Comparison of ENCODE assay signal across 28 cellular contexts in genomic region chr12:114447274-114447716, GRCh38. TPM values are rescaled to one million over a fixed set of nuclear protein-coding genes. Genes with fewer than 3 reads are reported as not detected.
DNase-seq lines count a peak whose midpoint lies in the region; ATAC-seq and TF ChIP-seq lines count a peak whose summit lies in the region.
"Had no signal": no experiment of that assay in that cellular context is flagged by ENCODE, and none has a peak within 500 bp of the region (broad histone marks: within the 10 kb centered on the region; RNA-seq: fewer than 3 reads in every experiment).

No MANE protein-coding gene starts in this region.

- peaks cover 8% of the 10 kb centered on the region for H3K4me1 Mint-ChIP-seq in glutamatergic neuron (ENCODE audit: low read depth, unreplicated experiment)
- H3K4me1 Mint-ChIP-seq in activated CD8-positive, alpha-beta T cell treated with anti-CD3 and anti-CD28 coated beads for 36 hours (ENCODE audit: low read depth), result no peaks in the 10 kb centered on the region
- H3K4me1 Mint-ChIP-seq: stimulated activated effector memory CD8-positive, alpha-beta T cell treated with anti-CD3 and anti-CD28 coated beads, Interleukin-12 subunit alpha, Interleukin-12 subunit beta, amount 100 ng/mL, for 72 hours had no signal

- intact Hi-C loops in Right ventricle myocardium inferior (cut with DNase I), result no loop called here
- intact Hi-C loops in cardiac septum (cut with DNase I), result loop anchor here (5.0 kb wide), 1 partner anchor 45 kb away; no protein-coding TSS in a partner anchor
- intact Hi-C loops in upper lobe of right lung (cut with DNase I), result no loop called here
- intact Hi-C loops in activated CD8-positive, alpha-beta T cell treated with anti-CD3 and anti-CD28 coated beads for 36 hours (cut with micrococcal nuclease), result loop anchor here (2.0 kb wide), 1 partner anchor 44 kb away; no protein-coding TSS in a partner anchor

- H3K4me3 ChIP-seq in upper lobe of right lung, result no peak overlapping the region
- H3K4me3 ChIP-seq: BLaER1, GM12878, ovary, suprapubic skin, vagina had no signal

- CTCF ChIA-PET in activated CD8-positive, alpha-beta T cell treated with anti-CD3 and anti-CD28 coated beads for 36 hours (lab: Charles Lee), result no interaction called here

- H3K36me3 ChIP-seq in upper lobe of right lung, result no peaks in the 10 kb centered on the region
- H3K36me3 ChIP-seq: BLaER1, breast epithelium, ovary, suprapubic skin, vagina had no signal

- POLR2A ChIA-PET in activated CD8-positive, alpha-beta T cell treated with anti-CD3 and anti-CD28 coated beads for 36 hours (lab: Charles Lee), result no interaction called here

- TF ChIP-seq CTCF in glutamatergic neuron (IDR thresholded peaks at IDR 0.05; ENCODE audit: partially characterized antibody, unreplicated experiment) (no peak), upper lobe of right lung (IDR thresholded peaks at IDR 0.05) (no peak)
- no peak for TF ChIP-seq CTCF in activated CD8-positive, alpha-beta T cell treated with anti-CD3 and anti-CD28 coated beads for 36 hours (IDR thresholded peaks at IDR 0.05)

- no peak overlapping the region for H3K27ac ChIP-seq in upper lobe of right lung
- H3K27ac ChIP-seq: BLaER1, breast epithelium, ovary, suprapubic skin, vagina had no signal

- no peak overlapping the region for H3K4me3 Mint-ChIP-seq in glutamatergic neuron (ENCODE audit: unreplicated experiment)
- no peak overlapping the region for H3K4me3 Mint-ChIP-seq in activated CD8-positive, alpha-beta T cell treated with anti-CD3 and anti-CD28 coated beads for 36 hours
- H3K4me3 Mint-ChIP-seq: activated naive CD4-positive, alpha-beta T cell treated with anti-CD3 and anti-CD28 coated beads for 36 hours; activated T-cell treated with anti-CD3 and anti-CD28 coated beads, Interleukin-2, amount 50 U/mL, for 72 hours; naive B cell; stimulated activated effector memory CD8-positive, alpha-beta T cell treated with anti-CD3 and anti-CD28 coated beads, Interleukin-12 subunit alpha, Interleukin-12 subunit beta, amount 100 ng/mL, for 72 hours; T-helper 1 cell treated with Interleukin-12 subunit alpha and Interleukin-12 subunit beta and Interleukin-4 antibody, amounts not matched to agents 30 μg/mL and 1 μg/mL, for 36 hours had no signal

- ATAC-seq in Right ventricle myocardium inferior, result peak; percentile 47
- peak; percentile 33 for ATAC-seq in upper lobe of right lung
- no peak for ATAC-seq in activated CD8-positive, alpha-beta T cell treated with anti-CD3 and anti-CD28 coated beads for 36 hours
- ATAC-seq: activated T-cell treated with anti-CD3 and anti-CD28 coated beads, Interleukin-2, amount 50 U/mL, for 72 hours; GM12878; stimulated activated effector memory CD8-positive, alpha-beta T cell treated with anti-CD3 and anti-CD28 coated beads, Interleukin-12 subunit alpha, Interleukin-12 subunit beta, amount 100 ng/mL, for 72 hours had no signal

- H3K27me3 Mint-ChIP-seq in glutamatergic neuron (ENCODE audit: unreplicated experiment), result peaks cover 41% of the 10 kb centered on the region
- H3K27me3 Mint-ChIP-seq in activated CD8-positive, alpha-beta T cell treated with anti-CD3 and anti-CD28 coated beads for 36 hours, result peaks cover 79% of the 10 kb centered on the region

- no peaks in the 10 kb centered on the region for H3K36me3 Mint-ChIP-seq in glutamatergic neuron (ENCODE audit: unreplicated experiment)
- no peaks in the 10 kb centered on the region for H3K36me3 Mint-ChIP-seq in activated CD8-positive, alpha-beta T cell treated with anti-CD3 and anti-CD28 coated beads for 36 hours (ENCODE audit: low read depth)
- H3K36me3 Mint-ChIP-seq: stimulated activated effector memory CD8-positive, alpha-beta T cell treated with anti-CD3 and anti-CD28 coated beads, Interleukin-12 subunit alpha, Interleukin-12 subunit beta, amount 100 ng/mL, for 72 hours had no signal

- DNase-seq in Right ventricle myocardium inferior (ENCODE audit: missing footprints), result no peak
- no peak for DNase-seq in cardiac septum (ENCODE audit: low spot score)
- peak; percentile 36 for DNase-seq in glutamatergic neuron
- DNase-seq in iPS-NIHi7 (ENCODE audit: extremely low spot score), result peak; percentile 54
- no peak for DNase-seq in upper lobe of right lung
- DNase-seq in activated naive CD4-positive, alpha-beta T cell treated with Interleukin-2 at 50 U/mL for 16 hours, result no peak
- no peak for DNase-seq in activated CD8-positive, alpha-beta T cell treated with anti-CD3 and anti-CD28 coated beads for 36 hours
- DNase-seq in NCI-H2196 treated with DMSO at 0.1 percent for 48 hours (lab: John Stamatoyannopoulos, UW; ENCODE audit: unreplicated experiment), result no peak
- DNase-seq: activated CD4-positive, alpha-beta T cell treated with anti-CD3 and anti-CD28 coated beads for 48 hours; activated naive CD4-positive, alpha-beta T cell treated with anti-CD3 and anti-CD28 coated beads for 36 hours; activated T-cell treated with anti-CD3 and anti-CD28 coated beads, Interleukin-2, amount 50 U/mL, for 72 hours; amniotic stem cell; COR-L47; cortex of kidney; naive B cell; NCI-H2107; NCI-H524 treated with DMSO at 0.1 percent for 48 hours; ovary; retina had no signal

- H3K9me3 ChIP-seq in upper lobe of right lung, result no peaks in the 10 kb centered on the region
- H3K9me3 ChIP-seq: breast epithelium, ovary, suprapubic skin, vagina had no signal

- no peaks in the 10 kb centered on the region for H3K4me1 ChIP-seq in upper lobe of right lung
- H3K4me1 ChIP-seq: BLaER1, breast epithelium, vagina had no signal

- H3K27me3 ChIP-seq in upper lobe of right lung, result peaks cover 92% of the 10 kb centered on the region
- H3K27me3 ChIP-seq: ovary, vagina had no signal

- peaks cover 6% of the 10 kb centered on the region for H3K9me3 Mint-ChIP-seq in glutamatergic neuron (ENCODE audit: unreplicated experiment)
- no peaks in the 10 kb centered on the region for H3K9me3 Mint-ChIP-seq in activated CD8-positive, alpha-beta T cell treated with anti-CD3 and anti-CD28 coated beads for 36 hours
- H3K9me3 Mint-ChIP-seq: activated naive CD4-positive, alpha-beta T cell treated with anti-CD3 and anti-CD28 coated beads for 36 hours; activated T-cell treated with anti-CD3 and anti-CD28 coated beads, Interleukin-2, amount 50 U/mL, for 72 hours; T-helper 1 cell treated with Interleukin-12 subunit alpha and Interleukin-12 subunit beta and Interleukin-4 antibody, amounts not matched to agents 30 μg/mL and 1 μg/mL, for 36 hours had no signal

- no peak overlapping the region for H3K27ac Mint-ChIP-seq in glutamatergic neuron (ENCODE audit: unreplicated experiment)
- no peak overlapping the region for H3K27ac Mint-ChIP-seq in activated CD8-positive, alpha-beta T cell treated with anti-CD3 and anti-CD28 coated beads for 36 hours
- H3K27ac Mint-ChIP-seq: activated naive CD4-positive, alpha-beta T cell treated with anti-CD3 and anti-CD28 coated beads for 36 hours; activated T-cell treated with anti-CD3 and anti-CD28 coated beads, Interleukin-2, amount 50 U/mL, for 72 hours; naive B cell; stimulated activated effector memory CD8-positive, alpha-beta T cell treated with anti-CD3 and anti-CD28 coated beads, Interleukin-12 subunit alpha, Interleukin-12 subunit beta, amount 100 ng/mL, for 72 hours; T-helper 1 cell treated with Interleukin-12 subunit alpha and Interleukin-12 subunit beta and Interleukin-4 antibody, amounts not matched to agents 30 μg/mL and 1 μg/mL, for 36 hours had no signal

RNA-seq across cellular contexts. Expression of gene TBX5, which starts 41.4 kb away (rescaled TPM):
- 55.8 TPM for total RNA-seq in Right ventricle myocardium inferior
- total RNA-seq in cardiac septum, result 34.6 TPM
- not detected for total RNA-seq in glutamatergic neuron (ENCODE audit: unreplicated experiment)
- 22.3 TPM for total RNA-seq in upper lobe of right lung
- not detected for total RNA-seq in activated CD8-positive, alpha-beta T cell treated with anti-CD3 and anti-CD28 coated beads for 36 hours
- total RNA-seq: activated naive CD4-positive, alpha-beta T cell treated with anti-CD3 and anti-CD28 coated beads for 36 hours; activated T-cell treated with anti-CD3 and anti-CD28 coated beads, Interleukin-2, amount 50 U/mL, for 72 hours; GM12878; M059J; SK-MEL-5; vagina had no signal

Comparison
In these comparisons a context has a peak if more than half of its experiments do, and no peak if none do; other contexts are left out.
1. intact Hi-C loops: an anchor here in cardiac septum (5.0 kb wide) and activated CD8-positive, alpha-beta T cell treated with anti-CD3 and anti-CD28 coated beads for 36 hours (2.0 kb wide); none called in Right ventricle myocardium inferior and upper lobe of right lung.
2. DNase-seq: peak in glutamatergic neuron (single experiment) and iPS-NIHi7 (single experiment); none in Right ventricle myocardium inferior (single experiment), cardiac septum (single experiment), upper lobe of right lung (single experiment), activated naive CD4-positive, alpha-beta T cell treated with Interleukin-2 at 50 U/mL for 16 hours (single experiment), activated CD8-positive, alpha-beta T cell treated with anti-CD3 and anti-CD28 coated beads for 36 hours (single experiment) and NCI-H2196 treated with DMSO at 0.1 percent for 48 hours (single experiment).
3. RNA of gene TBX5, which starts 41.4 kb away (total RNA-seq): 55.8 TPM in Right ventricle myocardium inferior (single experiment), 34.6 TPM in cardiac septum (single experiment) and 22.3 TPM in upper lobe of right lung (single experiment); not detected in glutamatergic neuron (single experiment) and not detected in activated CD8-positive, alpha-beta T cell treated with anti-CD3 and anti-CD28 coated beads for 36 hours; every median in the first group is over 10 times any median in the second.